32 cellular contexts compared by ENCODE assay signal in the genomic region with DNA sequence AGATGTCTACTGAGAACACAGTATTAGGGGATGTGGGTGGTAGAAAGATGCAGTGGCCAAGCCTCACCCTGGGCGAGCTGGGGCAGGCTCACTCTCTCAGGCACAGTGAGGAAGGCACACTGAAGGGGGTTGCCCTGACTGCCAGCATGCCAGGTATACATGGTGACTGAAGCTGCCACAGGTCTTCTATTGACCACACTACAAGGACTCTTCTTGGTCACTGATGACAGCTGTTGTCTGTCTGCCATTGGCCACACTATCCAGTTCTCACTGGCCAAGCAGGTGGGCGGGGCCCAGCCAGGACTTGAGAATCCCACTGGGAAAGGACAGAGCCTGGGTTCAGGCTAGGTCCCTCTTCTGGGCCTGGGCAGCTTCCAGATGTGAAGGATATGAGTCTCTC. TPM values are rescaled to one million over a fixed set of nuclear protein-coding genes. Genes with fewer than 3 reads are reported as not detected.
DNase-seq lines count a peak whose midpoint lies in the region; ATAC-seq and TF ChIP-seq lines count a peak whose summit lies in the region.
"Had no signal": no experiment of that assay in that cellular context is flagged by ENCODE, and none has a peak within 500 bp of the region (broad histone marks: within the 10 kb centered on the region; RNA-seq: fewer than 3 reads in every experiment).

No MANE protein-coding gene starts in this region.

- intact Hi-C loops in heart left ventricle (cut with DNase I) (loop anchor here in 9 of 10 donors (5.0 kb wide), 3 partner anchors 88 to 148 kb away; a partner anchor contains a TSS), psoas muscle (cut with DNase I) (loop anchor here (5.0 kb wide), 3 partner anchors 78 to 148 kb away; a partner anchor contains a TSS)

- H3K36me3 Mint-ChIP-seq in WTC11 = peaks cover 11% of the 10 kb centered on the region

- H3K27ac ChIP-seq in HEK293 (ENCODE audit: extremely low read depth, low read depth, low read length) = no peak overlapping the region
- no peak overlapping the region for H3K27ac ChIP-seq in RWPE2 (ENCODE audit: poor library complexity, severe bottlenecking)
- H3K27ac ChIP-seq in heart left ventricle = peak overlapping the region in 7 of 12 donors; percentile 3 to 51 (median 23)
- H3K27ac ChIP-seq in psoas muscle = peak overlapping the region; percentile 79
- no peak overlapping the region for H3K27ac ChIP-seq in caudate nucleus (ENCODE audit: low read depth, low read length)
- H3K27ac ChIP-seq: BLaER1 treated with 17β-estradiol and CSF1 and Interleukin-3, amounts not matched to agents 10 nM and 100 nM; coronary artery; left lung; Peyer's patch; thoracic aorta; uterus had no signal

- H3K4me1 ChIP-seq in HEK293 (ENCODE audit: control insufficient read depth, insufficient read depth, low read length) (no peaks in the 10 kb centered on the region), RWPE2 (ENCODE audit: insufficient read depth, poor library complexity, severe bottlenecking) (no peaks in the 10 kb centered on the region), heart left ventricle (peaks cover 0 to 63% (median 20%) of the 10 kb centered on the region in 12 donors), psoas muscle (peaks cover 69% of the 10 kb centered on the region)
- H3K4me1 ChIP-seq: breast epithelium, Peyer's patch, uterus had no signal

- TF ChIP-seq POLR2A in heart left ventricle (IDR thresholded peaks at IDR 0.05) = no peak

- WGBS in heart left ventricle, 4 donors = 64 to 82% (median 79%) methylated on average over 2 of the region's 2 CpGs
- WGBS in psoas muscle, 3 donors = 38 to 58% (median 39%) methylated on average over 2 of the region's 2 CpGs

- H3K27ac Mint-ChIP-seq in WTC11 = no peak overlapping the region; the same call in 1 of the 2 replicates
- H3K27ac Mint-ChIP-seq: activated naive CD4-positive, alpha-beta T cell treated with anti-CD3 and anti-CD28 coated beads, Interleukin-2, amount 50 U/mL, for 24 hours; HFFc6; mesothelial cell of epicardium had no signal

- H3K4me3 ChIP-seq in HEK293 (ENCODE audit: low read depth, low read length) (no peak overlapping the region), RWPE2 (ENCODE audit: severe bottlenecking) (no peak overlapping the region), heart left ventricle (no peak overlapping the region), psoas muscle (no peak overlapping the region)
- H3K4me3 ChIP-seq: BLaER1 treated with 17β-estradiol and CSF1 and Interleukin-3, amounts not matched to agents 10 nM and 100 nM; breast epithelium; coronary artery; esophagus muscularis mucosa; left lung; Peyer's patch; thoracic aorta; uterus had no signal

- H3K27me3 Mint-ChIP-seq in WTC11 (ENCODE audit: low read depth) = no peaks in the 10 kb centered on the region
- H3K27me3 Mint-ChIP-seq: activated CD4-positive, alpha-beta memory T cell treated with anti-CD3 and anti-CD28 coated beads for 36 hours; activated naive CD4-positive, alpha-beta T cell treated with anti-CD3 and anti-CD28 coated beads, Interleukin-2, amount 50 U/mL, for 24 hours; effector memory CD8-positive, alpha-beta T cell; naive thymus-derived CD4-positive, alpha-beta T cell had no signal

- H3K4me3 Mint-ChIP-seq in WTC11 = no peak overlapping the region
- H3K4me3 Mint-ChIP-seq: activated CD4-positive, alpha-beta memory T cell treated with anti-CD3 and anti-CD28 coated beads for 36 hours; activated naive CD4-positive, alpha-beta T cell treated with anti-CD3 and anti-CD28 coated beads, Interleukin-2, amount 50 U/mL, for 24 hours; effector memory CD8-positive, alpha-beta T cell; HFFc6; mesothelial cell of epicardium; naive thymus-derived CD4-positive, alpha-beta T cell had no signal

- DNase-seq in RWPE2 (ENCODE audit: low spot score) (no peak), heart left ventricle (peak in 3 of 5 donors; percentile 37 to 74 (median 46)), psoas muscle (peak; percentile 60 to 74), DMS79 treated with DMSO at 0.1 percent for 48 hours (lab: John Stamatoyannopoulos, UW) (no peak), pons (ENCODE audit: low spot score) (no peak), WTC11 (ENCODE audit: low spot score) (no peak), caudate nucleus (lab: John Stamatoyannopoulos, UW) (no peak)
- DNase-seq: activated CD4-positive, alpha-beta memory T cell treated with anti-CD3 and anti-CD28 coated beads for 36 hours; activated CD8-positive, alpha-beta memory T cell treated with anti-CD3 and anti-CD28 coated beads, Interleukin-2, amount 50 U/mL, for 4 hours; amygdala; effector memory CD8-positive, alpha-beta T cell; HFFc6; hypothalamus; left lung; naive thymus-derived CD4-positive, alpha-beta T cell; NCI-H1694; NCI-H2171 treated with DMSO at 0.1 percent for 48 hours; NCI-H510A treated with DMSO at 0.1 percent for 48 hours; Peyer's patch; retina; stimulated activated CD4-positive, alpha-beta T cell treated with anti-CD3 and anti-CD28 coated beads, Interleukin-4, amount 100 ng/mL, for 4 hours; stimulated activated naive CD4-positive, alpha-beta T cell; uterus had no signal

- H3K4me1 Mint-ChIP-seq in WTC11 = no peaks in the 10 kb centered on the region
- H3K4me1 Mint-ChIP-seq: activated naive CD4-positive, alpha-beta T cell treated with anti-CD3 and anti-CD28 coated beads, Interleukin-2, amount 50 U/mL, for 24 hours; mesothelial cell of epicardium had no signal

- no peaks in the 10 kb centered on the region for H3K9me3 Mint-ChIP-seq in WTC11
- H3K9me3 Mint-ChIP-seq: activated CD4-positive, alpha-beta memory T cell treated with anti-CD3 and anti-CD28 coated beads for 36 hours; activated naive CD4-positive, alpha-beta T cell treated with anti-CD3 and anti-CD28 coated beads, Interleukin-2, amount 50 U/mL, for 24 hours; effector memory CD8-positive, alpha-beta T cell; HFFc6; mesothelial cell of epicardium; naive thymus-derived CD4-positive, alpha-beta T cell had no signal

- H3K27me3 ChIP-seq in RWPE2 (ENCODE audit: insufficient read depth, poor library complexity, severe bottlenecking) (no peaks in the 10 kb centered on the region), heart left ventricle (no peaks in the 10 kb centered on the region), psoas muscle (ENCODE audit: insufficient read depth in 3 of 3, low read length in 2 of 3) (no peaks in the 10 kb centered on the region)
- H3K27me3 ChIP-seq: BLaER1 treated with 17β-estradiol and CSF1 and Interleukin-3, amounts not matched to agents 10 nM and 100 nM; breast epithelium; esophagus muscularis mucosa; left lung; Peyer's patch; uterus had no signal

- ATAC-seq in RWPE2 (ENCODE audit: low read depth) (peak; percentile 45; the same call in 1 of the 3 replicates), heart left ventricle (peak; percentile 35 to 43 (median 42)), psoas muscle (peak; percentile 57 to 74 (median 62)), WTC11 (no peak)
- ATAC-seq: activated CD4-positive, CD25-positive, alpha-beta regulatory T cell treated with anti-CD3 and anti-CD28 coated beads, Interleukin-2, amount 50 U/mL, for 24 hours; effector memory CD8-positive, alpha-beta T cell; left lung; naive thymus-derived CD4-positive, alpha-beta T cell had no signal

- POLR2A ChIA-PET in HEK293 (lab: Yijun Ruan, JAX) (no interaction called here), WTC11 (lab: Charles Lee) (no interaction called here)

- H3K9me3 ChIP-seq in HEK293 (ENCODE audit: control insufficient read depth, insufficient read depth, low read depth, low read length) = no peaks in the 10 kb centered on the region
- H3K9me3 ChIP-seq in RWPE2 (ENCODE audit: severe bottlenecking) = no peaks in the 10 kb centered on the region
- H3K9me3 ChIP-seq in heart left ventricle = no peaks in the 10 kb centered on the region
- H3K9me3 ChIP-seq in psoas muscle = no peaks in the 10 kb centered on the region
- H3K9me3 ChIP-seq: BLaER1 treated with 17β-estradiol and CSF1 and Interleukin-3, amounts not matched to agents 10 nM and 100 nM; breast epithelium; esophagus muscularis mucosa; left lung; Peyer's patch; thoracic aorta; uterus had no signal

- CTCF ChIA-PET in HEK293 (lab: Yijun Ruan, JAX) = no interaction called here
- CTCF ChIA-PET in WTC11 (lab: Charles Lee) = no interaction called here

- peaks cover 0 to 79% of the 10 kb centered on the region in 2 experiments; a peak in 2 of 3 replicates for H3K36me3 ChIP-seq in HEK293 (ENCODE audit: control insufficient read depth in 2 of 2, insufficient read depth in 1 of 2, low read length in 2 of 2)
- peaks cover 54% of the 10 kb centered on the region for H3K36me3 ChIP-seq in RWPE2 (ENCODE audit: low read depth)
- H3K36me3 ChIP-seq in heart left ventricle = peaks cover 0 to 90% (median 72%) of the 10 kb centered on the region in 9 donors
- H3K36me3 ChIP-seq in psoas muscle (ENCODE audit: insufficient read depth in 1 of 2, low read depth in 1 of 2) = peaks cover 3 to 80% of the 10 kb centered on the region in 2 donors
- H3K36me3 ChIP-seq: uterus had no signal

- TF ChIP-seq CTCF in HEK293 (tag by site-specific recombination; IDR thresholded peaks at IDR 0.05) = no peak
- no peak for TF ChIP-seq CTCF in RWPE2 (IDR thresholded peaks at IDR 0.05; ENCODE audit: poor library complexity, severe bottlenecking)
- no peak for TF ChIP-seq CTCF in heart left ventricle (IDR thresholded peaks at IDR 0.05)
- TF ChIP-seq CTCF in psoas muscle (IDR thresholded peaks at IDR 0.05) = no peak
- TF ChIP-seq CTCF in WTC11 (IDR thresholded peaks at IDR 0.05) = no peak

TF ChIP-seq in HEK293, 187 proteins besides CTCF, POLR2A, EP300 and RAD21 (continues in another document):
- no peak for TF ChIP-seq ZNF302 (tag by site-specific recombination; IDR thresholded peaks at IDR 0.05; ENCODE audit: low read depth)

TF ChIP-seq in WTC11, 78 proteins besides CTCF, POLR2A, EP300 and RAD21 (continues in another document):
- TF ChIP-seq, protein P1, sequence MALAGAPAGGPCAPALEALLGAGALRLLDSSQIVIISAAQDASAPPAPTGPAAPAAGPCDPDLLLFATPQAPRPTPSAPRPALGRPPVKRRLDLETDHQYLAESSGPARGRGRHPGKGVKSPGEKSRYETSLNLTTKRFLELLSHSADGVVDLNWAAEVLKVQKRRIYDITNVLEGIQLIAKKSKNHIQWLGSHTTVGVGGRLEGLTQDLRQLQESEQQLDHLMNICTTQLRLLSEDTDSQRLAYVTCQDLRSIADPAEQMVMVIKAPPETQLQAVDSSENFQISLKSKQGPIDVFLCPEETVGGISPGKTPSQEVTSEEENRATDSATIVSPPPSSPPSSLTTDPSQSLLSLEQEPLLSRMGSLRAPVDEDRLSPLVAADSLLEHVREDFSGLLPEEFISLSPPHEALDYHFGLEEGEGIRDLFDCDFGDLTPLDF (CRISPR knock-in tag; IDR thresholded peaks at IDR 0.05) = no peak

RNA-seq across cellular contexts. Expression of a gene that starts 39.7 kb away (rescaled TPM):
- total RNA-seq in heart left ventricle (10 to 100 TPM; 31.3 to 51.0 (median 34.5) TPM), psoas muscle (10 to 100 TPM; 32.7 to 45.5 (median 35.6) TPM), WTC11 (2021) (42.4 to 45.1 TPM (median 43.4 TPM) in 3 replicates)
- polyA plus RNA-seq in heart left ventricle (10 to 100 TPM in 1 of 2 donors, 1 to 10 TPM in 1; 9.8 to 32.0 TPM), psoas muscle (10 to 100 TPM; 14.7 to 44.3 (median 17.7) TPM)

Comparison
In these comparisons a context has a peak if more than half of its experiments do, and no peak if none do; other contexts are left out.
1. H3K27ac ChIP-seq: peak in heart left ventricle (7 of 12) and psoas muscle (single experiment); none in HEK293 (single experiment), RWPE2 (single experiment) and caudate nucleus (single experiment).
2. DNase-seq: peak in heart left ventricle (3 of 5) and psoas muscle (2 of 2); none in RWPE2 (single experiment), DMS79 treated with DMSO at 0.1 percent for 48 hours (single experiment), pons (single experiment), WTC11 (single experiment) and caudate nucleus (0 of 61).